ENCODE assay signal across 10 cellular contexts in genomic region chr3:196096382-196096953, GRCh38. TPM values are rescaled to one million over a fixed set of nuclear protein-coding genes. Genes with fewer than 3 reads are reported as not detected.
A peak's percentile ranks its signal among the peaks of the same experiment; 100 is the strongest.
DNase-seq lines count a peak whose midpoint lies in the region; ATAC-seq, FAIRE-seq and TF ChIP-seq lines count a peak whose summit lies in the region.
"Had no signal": no experiment of that assay in that cellular context is flagged by ENCODE, and none has a peak within 500 bp of the region (broad histone marks: within the 10 kb centered on the region; RNA-seq: fewer than 3 reads in every experiment).

No MANE protein-coding gene starts in this region.

- H3K9me3 ChIP-seq in pancreas, result no peaks in the 10 kb centered on the region

- no peaks in the 10 kb centered on the region for H3K4me1 ChIP-seq in pancreas

- no peak for FAIRE-seq in pancreas (lab: Jason Lieb, UNC)
- FAIRE-seq: A204.1, islet of Langerhans had no signal

- no peaks in the 10 kb centered on the region for H3K27me3 ChIP-seq in pancreas

- 57 to 58% methylated on average over 11 of the region's 11 CpGs for WGBS in pancreas, 2 donors

- peak overlapping the region; percentile 29 to 52 (median 35) for H3K27ac ChIP-seq in pancreas

- no peak overlapping the region for H3K4me3 ChIP-seq in pancreas

- intact Hi-C loops in pancreas (cut with DNase I), result no loop called here

- no peaks in the 10 kb centered on the region for H3K36me3 ChIP-seq in pancreas

- no peak for TF ChIP-seq CTCF in pancreas (IDR thresholded peaks at IDR 0.05)

- peak; percentile 90 for DNase-seq in SIG-M5 treated with dmso at 0.1 percent for 504 hours (lab: John Stamatoyannopoulos, UW; ENCODE audit: unreplicated experiment)
- DNase-seq in SIG-M5 (lab: John Stamatoyannopoulos, UW), result no peak
- DNase-seq in astrocyte of the hippocampus (ENCODE audit: low read depth, low spot score), result peak; percentile 72
- DNase-seq in pancreas, result peak in 1 of 6 donors; percentile 40
- no peak for DNase-seq in iPS-NIHi7 (ENCODE audit: extremely low spot score)
- DNase-seq in T-helper 1 cell, result no peak
- DNase-seq in HCEC 1CT, result no peak

- ATAC-seq in HG03139 (IDR thresholded peaks at IDR 0.05; ENCODE audit: unreplicated experiment), result peak; percentile 57
- peak; percentile 43 to 79 (median 76) for ATAC-seq in pancreas

RNA-seq across cellular contexts. Expression of gene TFRC, which starts 14.6 kb away (rescaled TPM):
- total RNA-seq in pancreas, result 10 to 100 TPM; 18.7 to 45.6 (median 31.2) TPM
- 10 to 100 TPM in 1 of 2 donors, 1 to 10 TPM in 1; 7.8 to 20.9 TPM for polyA plus RNA-seq in pancreas

Comparison
In these comparisons a context has a peak if more than half of its experiments do, and no peak if none do; other contexts are left out.
1. DNase-seq: peak in SIG-M5 treated with dmso at 0.1 percent for 504 hours (single experiment) and astrocyte of the hippocampus (single experiment); none in SIG-M5 (single experiment), iPS-NIHi7 (single experiment), T-helper 1 cell (0 of 5) and HCEC 1CT (single experiment).